37 cellular contexts compared by ENCODE assay signal in the genomic region with DNA sequence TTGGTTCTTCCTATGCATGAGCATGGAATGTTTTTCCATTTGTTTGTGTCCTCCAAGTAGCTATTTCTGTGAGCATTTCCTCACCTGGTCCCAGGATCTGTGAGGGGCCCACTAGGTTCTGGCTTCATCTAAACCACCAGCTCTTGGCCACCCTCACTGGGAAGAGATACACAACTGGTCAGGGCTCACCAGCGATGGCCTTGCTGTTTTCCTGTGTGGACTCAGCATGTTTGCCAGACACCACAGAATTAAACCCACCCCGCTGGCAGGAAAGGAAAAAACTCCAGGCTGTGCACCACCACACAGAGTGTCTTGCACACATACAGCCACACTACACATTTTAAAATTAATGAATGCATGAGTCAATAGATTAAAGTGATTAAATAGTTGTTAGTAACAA.
"Had no signal": no experiment of that assay in that cellular context is flagged by ENCODE, and none has a peak within 500 bp of the region (broad histone marks: within the 10 kb centered on the region; RNA-seq: fewer than 3 reads in every experiment).

No MANE protein-coding gene starts in this region.

- H3K36me3 ChIP-seq: adrenal gland, brain microvascular endothelial cell, breast epithelium had no signal

- ATAC-seq: activated CD8-positive, alpha-beta T cell treated with anti-CD3 and anti-CD28 coated beads for 36 hours; activated naive CD4-positive, alpha-beta T cell treated with anti-CD3 and anti-CD28 coated beads, Interleukin-2, amount 50 U/mL, for 72 hours; activated T-cell treated with anti-CD3 and anti-CD28 coated beads, Interleukin-2, amount 50 U/mL, for 4 hours; activated T-cell treated with anti-CD3 and anti-CD28 coated beads, Interleukin-2, amount 50 U/mL, for 72 hours; activated T-helper 17 cell treated with anti-CD3 and anti-CD28 coated beads, Interleukin-2, amount 50 U/mL, for 72 hours; body of pancreas had no signal

- DNase-seq: activated B cell treated with CpG ODN at 0.5 μM for 24 hours; activated CD4-positive, alpha-beta memory T cell treated with anti-CD3 and anti-CD28 coated beads for 36 hours; activated CD4-positive, alpha-beta T cell treated with anti-CD3 and anti-CD28 coated beads for 4 hours; activated CD4-positive, alpha-beta T cell treated with anti-CD3 and anti-CD28 coated beads, Interleukin-2, amount 10 ng/mL, durations not matched to agents 24 days and 14 days; activated CD4-positive, alpha-beta T cell treated with anti-CD3 and anti-CD28 coated beads, Interleukin-2, amount 50 U/mL, for 1 hour; activated CD4-positive, alpha-beta T cell treated with anti-CD3 and anti-CD28 coated beads, Interleukin-2, amount 50 U/mL, for 4 hours; activated CD4-positive, CD25-positive, alpha-beta regulatory T cell treated with anti-CD3 and anti-CD28 coated beads, Interleukin-2, amount 50 U/mL, for 72 hours; activated CD8-positive, alpha-beta memory T cell treated with anti-CD3 and anti-CD28 coated beads, Interleukin-2, amount 50 U/mL, for 4 hours; activated CD8-positive, alpha-beta T cell treated with anti-CD3 and anti-CD28 coated beads for 36 hours; activated effector memory CD4-positive, alpha-beta T cell treated with anti-CD3 and anti-CD28 coated beads, Interleukin-2, amount 50 U/mL, for 16 hours; activated gamma-delta T cell treated with Interleukin-2 at 50 U/mL for 16 hours; activated naive CD4-positive, alpha-beta T cell; activated naive CD4-positive, alpha-beta T cell treated with anti-CD3 and anti-CD28 coated beads for 36 hours; activated naive CD4-positive, alpha-beta T cell treated with anti-CD3 and anti-CD28 coated beads, Interleukin-2, amount 50 U/mL, for 16 hours; activated naive CD8-positive, alpha-beta T cell treated with anti-CD3 and anti-CD28 coated beads for 36 hours; activated T-cell treated with anti-CD3 and anti-CD28 coated beads for 4 hours; activated T-cell treated with anti-CD3 and anti-CD28 coated beads, Interleukin-2, amount 50 U/mL, for 1 hour; activated T-cell treated with anti-CD3 and anti-CD28 coated beads, Interleukin-2, amount 50 U/mL, for 4 hours; activated T-cell treated with anti-CD3 and anti-CD28 coated beads, Interleukin-2, amount 50 U/mL, for 72 hours; amniotic stem cell; aorta; body of pancreas; brain microvascular endothelial cell; caudate nucleus; cerebellar nuclear complex; T-helper 1 cell; T-helper 2 cell; T-helper 9 cell had no signal

- H3K27ac Mint-ChIP-seq: activated B cell treated with CpG ODN at 0.5 μM for 24 hours; activated CD4-positive, alpha-beta memory T cell treated with anti-CD3 and anti-CD28 coated beads for 36 hours; activated CD4-positive, alpha-beta T cell treated with anti-CD3 and anti-CD28 coated beads, Interleukin-2, amount 10 ng/mL, durations not matched to agents 24 days and 14 days; activated CD8-positive, alpha-beta T cell treated with anti-CD3 and anti-CD28 coated beads for 36 hours; activated naive CD4-positive, alpha-beta T cell treated with anti-CD3 and anti-CD28 coated beads for 36 hours; activated naive CD4-positive, alpha-beta T cell treated with anti-CD3 and anti-CD28 coated beads, Interleukin-2, amount 50 U/mL, for 72 hours; activated naive CD8-positive, alpha-beta T cell treated with anti-CD3 and anti-CD28 coated beads for 36 hours; activated T-cell treated with anti-CD3 and anti-CD28 coated beads, Interleukin-2, amount 50 U/mL, for 72 hours; activated T-helper 1 cell treated with anti-CD3 and anti-CD28 coated beads, Interleukin-12 subunit alpha, Interleukin-12 subunit beta, Interleukin-2, Interleukin-4 antibody, amounts not matched to agents 30 ng/mL and 10 ng/mL and 1 ng/mL, durations not matched to agents 14 hours and 24 hours and 36 hours; activated T-helper 17 cell treated with anti-CD3 and anti-CD28 coated beads, Interleukin-2, amount 50 U/mL, for 72 hours; T-helper 1 cell treated with Interleukin-12 subunit alpha and Interleukin-12 subunit beta and Interleukin-4 antibody, amounts not matched to agents 30 μg/mL and 1 μg/mL, for 36 hours; T-helper 2 cell treated with Interferon-gamma antibody and Interleukin-4, amounts not matched to agents 5 μg/mL and 100 μg/mL, for 36 hours had no signal

- H3K4me3 Mint-ChIP-seq: activated B cell treated with CpG ODN at 0.5 μM for 24 hours; activated CD4-positive, alpha-beta memory T cell treated with anti-CD3 and anti-CD28 coated beads for 36 hours; activated CD4-positive, alpha-beta T cell treated with anti-CD3 and anti-CD28 coated beads, Interleukin-2, amount 10 ng/mL, durations not matched to agents 24 days and 14 days; activated CD8-positive, alpha-beta T cell treated with anti-CD3 and anti-CD28 coated beads for 36 hours; activated naive CD4-positive, alpha-beta T cell treated with anti-CD3 and anti-CD28 coated beads for 36 hours; activated naive CD8-positive, alpha-beta T cell treated with anti-CD3 and anti-CD28 coated beads for 36 hours; activated T-cell treated with anti-CD3 and anti-CD28 coated beads, Interleukin-2, amount 50 U/mL, for 4 hours; activated T-cell treated with anti-CD3 and anti-CD28 coated beads, Interleukin-2, amount 50 U/mL, for 72 hours; activated T-helper 1 cell treated with anti-CD3 and anti-CD28 coated beads, Interleukin-12 subunit alpha, Interleukin-12 subunit beta, Interleukin-2, Interleukin-4 antibody, amounts not matched to agents 30 ng/mL and 10 ng/mL and 1 ng/mL, durations not matched to agents 14 hours and 24 hours and 36 hours; activated T-helper 17 cell treated with anti-CD3 and anti-CD28 coated beads, Interleukin-2, amount 50 U/mL, for 72 hours; central memory CD8-positive, alpha-beta T cell; T-helper 1 cell treated with Interleukin-12 subunit alpha and Interleukin-12 subunit beta and Interleukin-4 antibody, amounts not matched to agents 30 μg/mL and 1 μg/mL, for 36 hours; T-helper 2 cell treated with Interferon-gamma antibody and Interleukin-4, amounts not matched to agents 5 μg/mL and 100 μg/mL, for 36 hours had no signal

- H3K36me3 Mint-ChIP-seq: activated CD4-positive, alpha-beta memory T cell treated with anti-CD3 and anti-CD28 coated beads for 36 hours; activated naive CD4-positive, alpha-beta T cell treated with anti-CD3 and anti-CD28 coated beads, Interleukin-2, amount 50 U/mL, for 72 hours; activated naive CD8-positive, alpha-beta T cell treated with anti-CD3 and anti-CD28 coated beads for 36 hours had no signal

- H3K4me1 ChIP-seq: adrenal gland, body of pancreas, breast epithelium had no signal

- H3K4me1 Mint-ChIP-seq: activated B cell treated with CpG ODN at 0.5 μM for 24 hours; activated naive CD8-positive, alpha-beta T cell treated with anti-CD3 and anti-CD28 coated beads for 36 hours; activated T-helper 17 cell treated with anti-CD3 and anti-CD28 coated beads, Interleukin-2, amount 50 U/mL, for 72 hours; central memory CD8-positive, alpha-beta T cell had no signal

- H3K4me3 ChIP-seq: adrenal gland, body of pancreas, breast epithelium had no signal

- H3K9me3 Mint-ChIP-seq: activated CD4-positive, alpha-beta memory T cell treated with anti-CD3 and anti-CD28 coated beads for 36 hours; activated CD4-positive, alpha-beta T cell treated with anti-CD3 and anti-CD28 coated beads, Interleukin-2, amount 10 ng/mL, durations not matched to agents 24 days and 14 days; activated CD8-positive, alpha-beta T cell treated with anti-CD3 and anti-CD28 coated beads for 36 hours; activated naive CD4-positive, alpha-beta T cell treated with anti-CD3 and anti-CD28 coated beads for 36 hours; activated naive CD4-positive, alpha-beta T cell treated with anti-CD3 and anti-CD28 coated beads, Interleukin-2, amount 50 U/mL, for 72 hours; activated naive CD8-positive, alpha-beta T cell treated with anti-CD3 and anti-CD28 coated beads for 36 hours; activated T-cell treated with anti-CD3 and anti-CD28 coated beads, Interleukin-2, amount 50 U/mL, for 4 hours; activated T-cell treated with anti-CD3 and anti-CD28 coated beads, Interleukin-2, amount 50 U/mL, for 72 hours; activated T-helper 1 cell treated with anti-CD3 and anti-CD28 coated beads, Interleukin-12 subunit alpha, Interleukin-12 subunit beta, Interleukin-2, Interleukin-4 antibody, amounts not matched to agents 30 ng/mL and 10 ng/mL and 1 ng/mL, durations not matched to agents 14 hours and 24 hours and 36 hours; activated T-helper 17 cell treated with anti-CD3 and anti-CD28 coated beads, Interleukin-2, amount 50 U/mL, for 72 hours; central memory CD8-positive, alpha-beta T cell; T-helper 1 cell treated with Interleukin-12 subunit alpha and Interleukin-12 subunit beta and Interleukin-4 antibody, amounts not matched to agents 30 μg/mL and 1 μg/mL, for 36 hours; T-helper 2 cell treated with Interferon-gamma antibody and Interleukin-4, amounts not matched to agents 5 μg/mL and 100 μg/mL, for 36 hours had no signal

- H3K27me3 ChIP-seq: adrenal gland, body of pancreas, brain microvascular endothelial cell had no signal

- H3K27ac ChIP-seq: adrenal gland, body of pancreas, brain microvascular endothelial cell, breast epithelium, VCaP had no signal

- H3K9me3 ChIP-seq: adrenal gland, breast epithelium had no signal
